ENCODE assay signal across 8 cellular contexts in genomic region chr19:35959040-35959967, GRCh38. TPM values are rescaled to one million over a fixed set of nuclear protein-coding genes. Genes with fewer than 3 reads are reported as not detected.
A peak's percentile ranks its signal among the peaks of the same experiment; 100 is the strongest.
DNase-seq lines count a peak whose midpoint lies in the region; TF ChIP-seq lines count a peak whose summit lies in the region.

No MANE protein-coding gene starts in this region.

- no peaks in the 10 kb centered on the region for H3K36me3 ChIP-seq in rectal smooth muscle tissue (ENCODE audit: control insufficient read depth, insufficient read depth, low read length)

- no peak overlapping the region for H3K27ac ChIP-seq in rectal smooth muscle tissue (ENCODE audit: low read depth, low read length)

- no peak overlapping the region for H3K4me3 ChIP-seq in foreskin fibroblast (ENCODE audit: low read depth in 1 of 2, low read length in 2 of 2)
- H3K4me3 ChIP-seq in rectal smooth muscle tissue (ENCODE audit: low read length): peak overlapping the region; percentile 19

- no peak overlapping the region for H3K9ac ChIP-seq in rectal smooth muscle tissue (ENCODE audit: low read length)

- no peaks in the 10 kb centered on the region for H3K4me1 ChIP-seq in rectal smooth muscle tissue (ENCODE audit: control insufficient read depth, insufficient read depth, low read length)

- DNase-seq in NCI-H748 (lab: John Stamatoyannopoulos, UW; ENCODE audit: unreplicated experiment): peak; percentile 57
- no peak for DNase-seq in NCI-H748 treated with DMSO at 0.1 percent for 48 hours (lab: John Stamatoyannopoulos, UW)
- DNase-seq in activated CD8-positive, alpha-beta memory T cell treated with anti-CD3 and anti-CD28 coated beads, Interleukin-2, amount 50 U/mL, for 24 hours (ENCODE audit: extremely low read depth): peak; percentile 23
- DNase-seq in foreskin fibroblast: peak in 1 of 2 donors; percentile 50
- no peak for DNase-seq in SK-N-DZ (ENCODE audit: low spot score)
- no peak for DNase-seq in dedifferentiated amniotic fluid mesenchymal stem cell (ENCODE audit: extremely low spot score)
- no peak for DNase-seq in SIG-M5 (lab: John Stamatoyannopoulos, UW)

- peaks cover 19% of the 10 kb centered on the region for H3K27me3 ChIP-seq in rectal smooth muscle tissue (ENCODE audit: control insufficient read depth, insufficient read depth, low read length)

- peak; percentile 16 for TF ChIP-seq CTCF in foreskin fibroblast (IDR thresholded peaks at IDR 0.05; ENCODE audit: low read depth, low read length)

RNA-seq across cellular contexts. Expression of gene LRFN3, which starts 23.1 kb away (rescaled TPM):
- 3.2 and 3.9 TPM in 2 replicates for polyA plus RNA-seq in SK-N-DZ (2014; cell fraction: cytosol; rRNA removed)
- 2.3 and 3.3 TPM in 2 replicates for polyA plus RNA-seq in SK-N-DZ (2014; cell fraction: nucleus; rRNA removed)

RNA-seq across cellular contexts. Expression of gene SDHAF1, which starts 35.7 kb away (rescaled TPM):
- 74.6 and 93.5 TPM in 2 replicates for polyA plus RNA-seq in SK-N-DZ (2014; cell fraction: cytosol; rRNA removed)
- polyA plus RNA-seq in SK-N-DZ (2014; cell fraction: nucleus; rRNA removed): 52.2 and 66.7 TPM in 2 replicates

RNA-seq across cellular contexts. Expression of gene SYNE4, which starts 49.3 kb away (rescaled TPM):
- 0.73 and 0.95 TPM in 2 replicates for polyA plus RNA-seq in SK-N-DZ (2014; cell fraction: cytosol; rRNA removed)
- polyA plus RNA-seq in SK-N-DZ (2014; cell fraction: nucleus; rRNA removed): 4.6 and 5.3 TPM in 2 replicates

RNA-seq across cellular contexts. Expression of gene TYROBP, which starts 51.2 kb away (rescaled TPM):
- polyA plus RNA-seq in SK-N-DZ (2014; cell fraction: cytosol; rRNA removed): 0.57 TPM in 1 of 2 replicates, not detected in the other
- 1.5 TPM in 1 of 2 replicates, not detected in the other for polyA plus RNA-seq in SK-N-DZ (2014; cell fraction: nucleus; rRNA removed)

RNA-seq across cellular contexts. Expression of gene ALKBH6, which starts 54.7 kb away (rescaled TPM):
- polyA plus RNA-seq in SK-N-DZ (2014; cell fraction: cytosol; rRNA removed): 31.8 and 36.6 TPM in 2 replicates
- polyA plus RNA-seq in SK-N-DZ (2014; cell fraction: nucleus; rRNA removed): 65.3 and 129 TPM in 2 replicates

Comparison
In these comparisons a context has a peak if more than half of its experiments do, and no peak if none do; other contexts are left out.
1. DNase-seq: peak in NCI-H748 (single experiment) and activated CD8-positive, alpha-beta memory T cell treated with anti-CD3 and anti-CD28 coated beads, Interleukin-2, amount 50 U/mL, for 24 hours (single experiment); none in NCI-H748 treated with DMSO at 0.1 percent for 48 hours (single experiment), SK-N-DZ (single experiment), dedifferentiated amniotic fluid mesenchymal stem cell (single experiment) and SIG-M5 (single experiment).